In genomic region chr20:11585752-11586352, GRCh38 we compare ENCODE assay signal across 8 cellular contexts.
DNase-seq lines count a peak whose midpoint lies in the region; ATAC-seq, FAIRE-seq and TF ChIP-seq lines count a peak whose summit lies in the region.

No MANE protein-coding gene starts in this region.

- H3K27me3 ChIP-seq in Panc1 (ENCODE audit: control insufficient read depth, insufficient read depth, low read length): no peaks in the 10 kb centered on the region; the same call in none of the 2 replicates
- H3K27me3 ChIP-seq in CD8-positive, alpha-beta T cell (ENCODE audit: insufficient read depth, low read length): no peaks in the 10 kb centered on the region

- no peak overlapping the region for H3K27ac ChIP-seq in Panc1 (ENCODE audit: low read length)
- H3K27ac ChIP-seq in CD8-positive, alpha-beta T cell (ENCODE audit: low read depth, low read length): no peak overlapping the region

- POLR2A ChIA-PET in Panc1 (lab: Charles Lee): no interaction called here
- POLR2A ChIA-PET in CD8-positive, alpha-beta T cell (lab: Charles Lee): no interaction called here
- POLR2A ChIA-PET in activated CD8-positive, alpha-beta T cell treated with anti-CD3 and anti-CD28 coated beads for 36 hours (lab: Charles Lee): no interaction called here

- peak; percentile 26 for DNase-seq in Jurkat, Clone E6-1 (ENCODE audit: low read depth, low spot score)
- DNase-seq in Panc1 (ENCODE audit: low read depth, low spot score) (no peak), fibroblast of villous mesenchyme (ENCODE audit: low read depth) (peak; percentile 10), cortex of kidney (lab: John Stamatoyannopoulos, UW) (no peak)
- no peak for DNase-seq in CD8-positive, alpha-beta T cell
- DNase-seq in activated CD8-positive, alpha-beta T cell treated with anti-CD3 and anti-CD28 coated beads for 36 hours: no peak

- ATAC-seq in Panc1 (no peak), GM18873 (IDR thresholded peaks at IDR 0.05; ENCODE audit: low FRiP score, unreplicated experiment) (no peak)
- no peak for ATAC-seq in CD8-positive, alpha-beta T cell
- ATAC-seq in activated CD8-positive, alpha-beta T cell treated with anti-CD3 and anti-CD28 coated beads for 36 hours: no peak

- no TSS peak for BruUV-seq in Panc1 (replicated peaks; lab: Mats Ljungman, UMichigan)

- H3K27me3 Mint-ChIP-seq in CD8-positive, alpha-beta T cell (ENCODE audit: low read depth): no peaks in the 10 kb centered on the region
- no peaks in the 10 kb centered on the region for H3K27me3 Mint-ChIP-seq in activated CD8-positive, alpha-beta T cell treated with anti-CD3 and anti-CD28 coated beads for 36 hours

- FAIRE-seq in A204.1 (lab: Jason Lieb, UNC): peak; percentile 53

- H3K9me3 Mint-ChIP-seq in CD8-positive, alpha-beta T cell: peaks cover 4% of the 10 kb centered on the region
- H3K9me3 Mint-ChIP-seq in activated CD8-positive, alpha-beta T cell treated with anti-CD3 and anti-CD28 coated beads for 36 hours: peaks cover 4% of the 10 kb centered on the region

- H3K36me3 ChIP-seq in Panc1 (ENCODE audit: control insufficient read depth, insufficient read depth, low read length): no peaks in the 10 kb centered on the region
- no peaks in the 10 kb centered on the region for H3K36me3 ChIP-seq in CD8-positive, alpha-beta T cell (ENCODE audit: insufficient read depth, low read length)

- H3K27ac Mint-ChIP-seq in CD8-positive, alpha-beta T cell: no peak overlapping the region
- H3K27ac Mint-ChIP-seq in activated CD8-positive, alpha-beta T cell treated with anti-CD3 and anti-CD28 coated beads for 36 hours: no peak overlapping the region

- no peak overlapping the region for H3K4me3 ChIP-seq in Jurkat, Clone E6-1 (ENCODE audit: low read length)
- H3K4me3 ChIP-seq in Panc1 (ENCODE audit: low read depth in 2 of 2, low read length in 2 of 2): no peak overlapping the region
- H3K4me3 ChIP-seq in fibroblast of villous mesenchyme (ENCODE audit: low read depth, low read length): no peak overlapping the region
- H3K4me3 ChIP-seq in CD8-positive, alpha-beta T cell (ENCODE audit: low read depth, low read length): no peak overlapping the region

- peak; percentile 60 for TF ChIP-seq CTCF in Panc1 (IDR thresholded peaks at IDR 0.05)
- TF ChIP-seq CTCF in fibroblast of villous mesenchyme (IDR thresholded peaks at IDR 0.05; ENCODE audit: insufficient read depth, low read depth, low read length): peak; percentile 40
- no peak for TF ChIP-seq CTCF in CD8-positive, alpha-beta T cell (IDR thresholded peaks at IDR 0.05)
- TF ChIP-seq CTCF in activated CD8-positive, alpha-beta T cell treated with anti-CD3 and anti-CD28 coated beads for 36 hours (IDR thresholded peaks at IDR 0.05): no peak

- in situ Hi-C loops in Panc1 (cut with HindIII; ENCODE audit: low pct_unique_long_range_greater_than_20kb, low sequenced_read_pairs): no loop called here

- no peaks in the 10 kb centered on the region for H3K9me3 ChIP-seq in Panc1 (ENCODE audit: control insufficient read depth, insufficient read depth, low read depth, low read length)
- no peaks in the 10 kb centered on the region for H3K9me3 ChIP-seq in CD8-positive, alpha-beta T cell (ENCODE audit: low read length)

- no peak overlapping the region for H3K4me3 Mint-ChIP-seq in CD8-positive, alpha-beta T cell
- H3K4me3 Mint-ChIP-seq in activated CD8-positive, alpha-beta T cell treated with anti-CD3 and anti-CD28 coated beads for 36 hours: no peak overlapping the region

- H3K36me3 Mint-ChIP-seq in CD8-positive, alpha-beta T cell: no peaks in the 10 kb centered on the region
- H3K36me3 Mint-ChIP-seq in activated CD8-positive, alpha-beta T cell treated with anti-CD3 and anti-CD28 coated beads for 36 hours (ENCODE audit: low read depth): no peaks in the 10 kb centered on the region

- H3K4me1 ChIP-seq in Panc1 (ENCODE audit: control insufficient read depth, insufficient read depth, low read length): no peaks in the 10 kb centered on the region
- no peaks in the 10 kb centered on the region for H3K4me1 ChIP-seq in CD8-positive, alpha-beta T cell (ENCODE audit: insufficient read depth, low read length)

- no peaks in the 10 kb centered on the region for H3K4me1 Mint-ChIP-seq in CD8-positive, alpha-beta T cell (ENCODE audit: low read depth)
- H3K4me1 Mint-ChIP-seq in activated CD8-positive, alpha-beta T cell treated with anti-CD3 and anti-CD28 coated beads for 36 hours (ENCODE audit: low read depth): no peaks in the 10 kb centered on the region

- CTCF ChIA-PET in Panc1 (lab: Charles Lee): interaction anchor here (0.6 kb wide), 1 partner anchor 470 kb away, joined by 3 read pairs; no protein-coding TSS in a partner anchor
- CTCF ChIA-PET in CD8-positive, alpha-beta T cell (lab: Charles Lee): no interaction called here
- CTCF ChIA-PET in activated CD8-positive, alpha-beta T cell treated with anti-CD3 and anti-CD28 coated beads for 36 hours (lab: Charles Lee): no interaction called here

- intact Hi-C loops in Panc1 (cut with micrococcal nuclease; ENCODE audit: unreplicated experiment): no loop called here
- intact Hi-C loops in CD8-positive, alpha-beta T cell (cut with DNase I, micrococcal nuclease): loop anchor here in 1 of 2 experiments (5.0 kb wide), 1 partner anchor 89 kb away; no protein-coding TSS in a partner anchor
- intact Hi-C loops in activated CD8-positive, alpha-beta T cell treated with anti-CD3 and anti-CD28 coated beads for 36 hours (cut with micrococcal nuclease): no loop called here

Comparison
In these comparisons a context has a peak if more than half of its experiments do, and no peak if none do; other contexts are left out.
1. DNase-seq: peak in Jurkat, Clone E6-1 (single experiment) and fibroblast of villous mesenchyme (single experiment); none in Panc1 (single experiment), CD8-positive, alpha-beta T cell (0 of 7), activated CD8-positive, alpha-beta T cell treated with anti-CD3 and anti-CD28 coated beads for 36 hours (single experiment) and cortex of kidney (single experiment).
2. CTCF ChIP-seq: peak in Panc1 (single experiment) and fibroblast of villous mesenchyme (single experiment); none in CD8-positive, alpha-beta T cell (single experiment) and activated CD8-positive, alpha-beta T cell treated with anti-CD3 and anti-CD28 coated beads for 36 hours (single experiment).